1 cellular context compared by ENCODE assay signal in the genomic region with DNA sequence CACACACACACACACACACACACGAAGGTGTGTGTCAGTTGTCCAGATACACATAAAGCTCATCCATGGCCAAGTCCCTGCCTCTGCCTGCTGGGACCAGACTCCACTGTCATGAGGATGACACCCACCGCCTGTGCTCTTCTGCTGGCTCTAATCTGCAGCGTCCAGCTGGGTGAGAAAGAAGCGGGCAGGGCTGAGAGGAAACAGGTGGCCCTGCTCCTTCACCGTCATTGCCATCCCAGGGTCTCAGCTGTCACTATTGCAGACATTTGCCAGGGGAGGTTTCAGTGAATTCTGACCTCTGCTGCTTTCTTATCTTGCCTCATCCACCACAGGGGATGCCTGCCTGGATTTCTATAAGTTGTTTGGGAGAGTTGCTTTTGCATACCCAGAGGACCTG.
TF ChIP-seq lines count a peak whose summit lies in the region.

No MANE protein-coding gene starts in this region.

TF ChIP-seq in WTC11, 78 proteins besides CTCF, POLR2A, EP300 and RAD21:
- TF ChIP-seq ZNF232 (CRISPR knock-in tag; IDR thresholded peaks at IDR 0.05): no peak
- no peak for TF ChIP-seq NR1H2 (CRISPR knock-in tag; IDR thresholded peaks at IDR 0.05)
- TF ChIP-seq, protein P1, sequence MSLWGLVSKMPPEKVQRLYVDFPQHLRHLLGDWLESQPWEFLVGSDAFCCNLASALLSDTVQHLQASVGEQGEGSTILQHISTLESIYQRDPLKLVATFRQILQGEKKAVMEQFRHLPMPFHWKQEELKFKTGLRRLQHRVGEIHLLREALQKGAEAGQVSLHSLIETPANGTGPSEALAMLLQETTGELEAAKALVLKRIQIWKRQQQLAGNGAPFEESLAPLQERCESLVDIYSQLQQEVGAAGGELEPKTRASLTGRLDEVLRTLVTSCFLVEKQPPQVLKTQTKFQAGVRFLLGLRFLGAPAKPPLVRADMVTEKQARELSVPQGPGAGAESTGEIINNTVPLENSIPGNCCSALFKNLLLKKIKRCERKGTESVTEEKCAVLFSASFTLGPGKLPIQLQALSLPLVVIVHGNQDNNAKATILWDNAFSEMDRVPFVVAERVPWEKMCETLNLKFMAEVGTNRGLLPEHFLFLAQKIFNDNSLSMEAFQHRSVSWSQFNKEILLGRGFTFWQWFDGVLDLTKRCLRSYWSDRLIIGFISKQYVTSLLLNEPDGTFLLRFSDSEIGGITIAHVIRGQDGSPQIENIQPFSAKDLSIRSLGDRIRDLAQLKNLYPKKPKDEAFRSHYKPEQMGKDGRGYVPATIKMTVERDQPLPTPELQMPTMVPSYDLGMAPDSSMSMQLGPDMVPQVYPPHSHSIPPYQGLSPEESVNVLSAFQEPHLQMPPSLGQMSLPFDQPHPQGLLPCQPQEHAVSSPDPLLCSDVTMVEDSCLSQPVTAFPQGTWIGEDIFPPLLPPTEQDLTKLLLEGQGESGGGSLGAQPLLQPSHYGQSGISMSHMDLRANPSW (CRISPR knock-in tag; conservative IDR thresholded peaks at IDR 0.05; ENCODE audit: low read depth): no peak
- TF ChIP-seq, protein P2, sequence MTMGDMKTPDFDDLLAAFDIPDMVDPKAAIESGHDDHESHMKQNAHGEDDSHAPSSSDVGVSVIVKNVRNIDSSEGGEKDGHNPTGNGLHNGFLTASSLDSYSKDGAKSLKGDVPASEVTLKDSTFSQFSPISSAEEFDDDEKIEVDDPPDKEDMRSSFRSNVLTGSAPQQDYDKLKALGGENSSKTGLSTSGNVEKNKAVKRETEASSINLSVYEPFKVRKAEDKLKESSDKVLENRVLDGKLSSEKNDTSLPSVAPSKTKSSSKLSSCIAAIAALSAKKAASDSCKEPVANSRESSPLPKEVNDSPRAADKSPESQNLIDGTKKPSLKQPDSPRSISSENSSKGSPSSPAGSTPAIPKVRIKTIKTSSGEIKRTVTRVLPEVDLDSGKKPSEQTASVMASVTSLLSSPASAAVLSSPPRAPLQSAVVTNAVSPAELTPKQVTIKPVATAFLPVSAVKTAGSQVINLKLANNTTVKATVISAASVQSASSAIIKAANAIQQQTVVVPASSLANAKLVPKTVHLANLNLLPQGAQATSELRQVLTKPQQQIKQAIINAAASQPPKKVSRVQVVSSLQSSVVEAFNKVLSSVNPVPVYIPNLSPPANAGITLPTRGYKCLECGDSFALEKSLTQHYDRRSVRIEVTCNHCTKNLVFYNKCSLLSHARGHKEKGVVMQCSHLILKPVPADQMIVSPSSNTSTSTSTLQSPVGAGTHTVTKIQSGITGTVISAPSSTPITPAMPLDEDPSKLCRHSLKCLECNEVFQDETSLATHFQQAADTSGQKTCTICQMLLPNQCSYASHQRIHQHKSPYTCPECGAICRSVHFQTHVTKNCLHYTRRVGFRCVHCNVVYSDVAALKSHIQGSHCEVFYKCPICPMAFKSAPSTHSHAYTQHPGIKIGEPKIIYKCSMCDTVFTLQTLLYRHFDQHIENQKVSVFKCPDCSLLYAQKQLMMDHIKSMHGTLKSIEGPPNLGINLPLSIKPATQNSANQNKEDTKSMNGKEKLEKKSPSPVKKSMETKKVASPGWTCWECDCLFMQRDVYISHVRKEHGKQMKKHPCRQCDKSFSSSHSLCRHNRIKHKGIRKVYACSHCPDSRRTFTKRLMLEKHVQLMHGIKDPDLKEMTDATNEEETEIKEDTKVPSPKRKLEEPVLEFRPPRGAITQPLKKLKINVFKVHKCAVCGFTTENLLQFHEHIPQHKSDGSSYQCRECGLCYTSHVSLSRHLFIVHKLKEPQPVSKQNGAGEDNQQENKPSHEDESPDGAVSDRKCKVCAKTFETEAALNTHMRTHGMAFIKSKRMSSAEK (CRISPR knock-in tag; IDR thresholded peaks at IDR 0.05; ENCODE audit: borderline replicate concordance): no peak
- no peak for TF ChIP-seq ZNF423 (CRISPR knock-in tag; IDR thresholded peaks at IDR 0.05)
- TF ChIP-seq, protein P3, sequence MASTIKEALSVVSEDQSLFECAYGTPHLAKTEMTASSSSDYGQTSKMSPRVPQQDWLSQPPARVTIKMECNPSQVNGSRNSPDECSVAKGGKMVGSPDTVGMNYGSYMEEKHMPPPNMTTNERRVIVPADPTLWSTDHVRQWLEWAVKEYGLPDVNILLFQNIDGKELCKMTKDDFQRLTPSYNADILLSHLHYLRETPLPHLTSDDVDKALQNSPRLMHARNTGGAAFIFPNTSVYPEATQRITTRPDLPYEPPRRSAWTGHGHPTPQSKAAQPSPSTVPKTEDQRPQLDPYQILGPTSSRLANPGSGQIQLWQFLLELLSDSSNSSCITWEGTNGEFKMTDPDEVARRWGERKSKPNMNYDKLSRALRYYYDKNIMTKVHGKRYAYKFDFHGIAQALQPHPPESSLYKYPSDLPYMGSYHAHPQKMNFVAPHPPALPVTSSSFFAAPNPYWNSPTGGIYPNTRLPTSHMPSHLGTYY (CRISPR knock-in tag; IDR thresholded peaks at IDR 0.05): no peak
- TF ChIP-seq ATF1 (CRISPR knock-in tag; IDR thresholded peaks at IDR 0.05): no peak
- TF ChIP-seq, protein P4, sequence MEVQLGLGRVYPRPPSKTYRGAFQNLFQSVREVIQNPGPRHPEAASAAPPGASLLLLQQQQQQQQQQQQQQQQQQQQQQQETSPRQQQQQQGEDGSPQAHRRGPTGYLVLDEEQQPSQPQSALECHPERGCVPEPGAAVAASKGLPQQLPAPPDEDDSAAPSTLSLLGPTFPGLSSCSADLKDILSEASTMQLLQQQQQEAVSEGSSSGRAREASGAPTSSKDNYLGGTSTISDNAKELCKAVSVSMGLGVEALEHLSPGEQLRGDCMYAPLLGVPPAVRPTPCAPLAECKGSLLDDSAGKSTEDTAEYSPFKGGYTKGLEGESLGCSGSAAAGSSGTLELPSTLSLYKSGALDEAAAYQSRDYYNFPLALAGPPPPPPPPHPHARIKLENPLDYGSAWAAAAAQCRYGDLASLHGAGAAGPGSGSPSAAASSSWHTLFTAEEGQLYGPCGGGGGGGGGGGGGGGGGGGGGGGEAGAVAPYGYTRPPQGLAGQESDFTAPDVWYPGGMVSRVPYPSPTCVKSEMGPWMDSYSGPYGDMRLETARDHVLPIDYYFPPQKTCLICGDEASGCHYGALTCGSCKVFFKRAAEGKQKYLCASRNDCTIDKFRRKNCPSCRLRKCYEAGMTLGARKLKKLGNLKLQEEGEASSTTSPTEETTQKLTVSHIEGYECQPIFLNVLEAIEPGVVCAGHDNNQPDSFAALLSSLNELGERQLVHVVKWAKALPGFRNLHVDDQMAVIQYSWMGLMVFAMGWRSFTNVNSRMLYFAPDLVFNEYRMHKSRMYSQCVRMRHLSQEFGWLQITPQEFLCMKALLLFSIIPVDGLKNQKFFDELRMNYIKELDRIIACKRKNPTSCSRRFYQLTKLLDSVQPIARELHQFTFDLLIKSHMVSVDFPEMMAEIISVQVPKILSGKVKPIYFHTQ (CRISPR knock-in tag; IDR thresholded peaks at IDR 0.05): no peak
- no peak for TF ChIP-seq SMAD3 (CRISPR knock-in tag; IDR thresholded peaks at IDR 0.05; ENCODE audit: borderline replicate concordance)
- no peak for TF ChIP-seq TCF7 (CRISPR knock-in tag; IDR thresholded peaks at IDR 0.05; ENCODE audit: low read depth)
- no peak for TF ChIP-seq IRF2 (CRISPR knock-in tag; IDR thresholded peaks at IDR 0.05; ENCODE audit: borderline replicate concordance, low read depth)
- TF ChIP-seq CBFB (CRISPR knock-in tag; IDR thresholded peaks at IDR 0.05; ENCODE audit: low read depth): no peak
- TF ChIP-seq, protein P5, sequence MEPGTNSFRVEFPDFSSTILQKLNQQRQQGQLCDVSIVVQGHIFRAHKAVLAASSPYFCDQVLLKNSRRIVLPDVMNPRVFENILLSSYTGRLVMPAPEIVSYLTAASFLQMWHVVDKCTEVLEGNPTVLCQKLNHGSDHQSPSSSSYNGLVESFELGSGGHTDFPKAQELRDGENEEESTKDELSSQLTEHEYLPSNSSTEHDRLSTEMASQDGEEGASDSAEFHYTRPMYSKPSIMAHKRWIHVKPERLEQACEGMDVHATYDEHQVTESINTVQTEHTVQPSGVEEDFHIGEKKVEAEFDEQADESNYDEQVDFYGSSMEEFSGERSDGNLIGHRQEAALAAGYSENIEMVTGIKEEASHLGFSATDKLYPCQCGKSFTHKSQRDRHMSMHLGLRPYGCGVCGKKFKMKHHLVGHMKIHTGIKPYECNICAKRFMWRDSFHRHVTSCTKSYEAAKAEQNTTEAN (CRISPR knock-in tag; IDR thresholded peaks at IDR 0.05): no peak
- TF ChIP-seq ELF4 (CRISPR knock-in tag; IDR thresholded peaks at IDR 0.05; ENCODE audit: low read depth): no peak
- TF ChIP-seq, protein P6, sequence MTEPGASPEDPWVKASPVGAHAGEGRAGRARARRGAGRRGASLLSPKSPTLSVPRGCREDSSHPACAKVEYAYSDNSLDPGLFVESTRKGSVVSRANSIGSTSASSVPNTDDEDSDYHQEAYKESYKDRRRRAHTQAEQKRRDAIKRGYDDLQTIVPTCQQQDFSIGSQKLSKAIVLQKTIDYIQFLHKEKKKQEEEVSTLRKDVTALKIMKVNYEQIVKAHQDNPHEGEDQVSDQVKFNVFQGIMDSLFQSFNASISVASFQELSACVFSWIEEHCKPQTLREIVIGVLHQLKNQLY (CRISPR knock-in tag; IDR thresholded peaks at IDR 0.05): no peak
- no peak for TF ChIP-seq ZNF671 (CRISPR knock-in tag; IDR thresholded peaks at IDR 0.05)
- no peak for TF ChIP-seq OVOL2 (CRISPR knock-in tag; IDR thresholded peaks at IDR 0.05; ENCODE audit: borderline replicate concordance)
